In the genomic region with DNA sequence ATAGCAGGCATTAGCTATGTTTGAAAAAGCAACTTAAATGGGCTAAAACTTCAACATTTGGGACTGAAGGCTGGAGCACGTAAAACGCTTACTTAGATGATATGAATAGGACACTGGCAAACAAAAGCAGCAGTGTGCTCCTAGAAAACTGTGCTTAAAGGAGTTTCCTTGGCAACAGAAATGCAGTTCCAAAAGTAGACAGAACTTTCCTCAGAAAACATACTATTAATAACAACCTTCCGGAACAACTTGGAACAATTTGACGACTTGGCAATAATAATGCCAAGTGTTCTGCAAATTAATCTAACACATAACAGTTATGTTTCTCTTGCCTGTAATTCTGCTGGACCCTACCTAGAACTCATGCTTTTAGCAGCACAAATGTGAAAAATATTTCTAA, we compare ENCODE assay signal across 12 cellular contexts.
DNase-seq lines count a peak whose midpoint lies in the region; ATAC-seq and TF ChIP-seq lines count a peak whose summit lies in the region.
"Had no signal": no experiment of that assay in that cellular context is flagged by ENCODE, and none has a peak within 500 bp of the region (broad histone marks: within the 10 kb centered on the region; RNA-seq: fewer than 3 reads in every experiment).

No MANE protein-coding gene starts in this region.

- H3K36me3 Mint-ChIP-seq in T-helper 17 cell (ENCODE audit: low read depth) (no peaks in the 10 kb centered on the region), mesothelial cell of epicardium (no peaks in the 10 kb centered on the region)
- H3K36me3 Mint-ChIP-seq: T-cell had no signal

- TF ChIP-seq CTCF in fibroblast of lung (conservative IDR thresholded peaks at IDR 0.05 in 1 of 2, IDR thresholded peaks at IDR 0.05 in 1 of 2; ENCODE audit: low read depth in 1 of 2, low read length in 2 of 2): no peak
- no peak for TF ChIP-seq CTCF in mesothelial cell of epicardium (IDR thresholded peaks at IDR 0.05; ENCODE audit: unreplicated experiment)

- H3K36me3 ChIP-seq in fibroblast of lung (ENCODE audit: control insufficient read depth, insufficient read depth, low read length): no peaks in the 10 kb centered on the region
- no peaks in the 10 kb centered on the region for H3K36me3 ChIP-seq in subcutaneous abdominal adipose tissue (ENCODE audit: control insufficient read depth in 5 of 5, insufficient read depth in 5 of 5, low read length in 5 of 5)

- peak overlapping the region; percentile 55 for H3K4me2 ChIP-seq in fibroblast of lung (ENCODE audit: extremely low read depth, insufficient read depth, low read length)

- H3K9ac ChIP-seq in fibroblast of lung (ENCODE audit: insufficient read depth, low read length) (no peak overlapping the region), subcutaneous abdominal adipose tissue (ENCODE audit: low read length in 5 of 5) (no peak overlapping the region)

- DNase-seq in T-helper 17 cell (no peak), fibroblast of lung (ENCODE audit: low read depth in 2 of 2) (peak; percentile 59 to 63), mesothelial cell of epicardium (ENCODE audit: low spot score in 2 of 2, unreplicated experiment in 2 of 2) (no peak), SW480 (ENCODE audit: low spot score) (no peak), NCI-H446 treated with DMSO at 0.1 percent for 48 hours (lab: John Stamatoyannopoulos, UW) (no peak), kidney tubule cell (ENCODE audit: low spot score) (no peak)
- DNase-seq: DMS 273 treated with DMSO at 0.1 percent for 48 hours, NCI-H69 had no signal

- no peak for ATAC-seq in T-helper 17 cell
- no peak for ATAC-seq in HG02981 (IDR thresholded peaks at IDR 0.05; ENCODE audit: unreplicated experiment)

- H4K20me1 ChIP-seq in fibroblast of lung (ENCODE audit: control insufficient read depth, extremely low read depth, insufficient read depth, low read length): no peaks in the 10 kb centered on the region

- H3K4me1 ChIP-seq in fibroblast of lung (ENCODE audit: control insufficient read depth, extremely low read depth, insufficient read depth, low read length): peaks cover 7% of the 10 kb centered on the region
- peaks cover 6 to 21% (median 19%) of the 10 kb centered on the region in 5 donors for H3K4me1 ChIP-seq in subcutaneous abdominal adipose tissue (ENCODE audit: control insufficient read depth in 5 of 5, insufficient read depth in 5 of 5, low read length in 5 of 5)

- no peaks in the 10 kb centered on the region for H3K79me2 ChIP-seq in fibroblast of lung (ENCODE audit: control insufficient read depth, insufficient read depth, low read length)

- H2AFZ ChIP-seq in fibroblast of lung (ENCODE audit: low read length): peak overlapping the region; percentile 72

- H3K4me3 Mint-ChIP-seq in T-helper 17 cell (no peak overlapping the region), mesothelial cell of epicardium (no peak overlapping the region)
- H3K4me3 Mint-ChIP-seq: central memory CD8-positive, alpha-beta T cell; T-cell had no signal

- H3K27me3 ChIP-seq in fibroblast of lung (ENCODE audit: control insufficient read depth, insufficient read depth, low read length): no peaks in the 10 kb centered on the region
- H3K27me3 ChIP-seq in subcutaneous abdominal adipose tissue (ENCODE audit: control insufficient read depth in 5 of 5, insufficient read depth in 4 of 5, low read length in 5 of 5): no peaks in the 10 kb centered on the region

- H3K4me1 Mint-ChIP-seq in T-helper 17 cell (peaks cover 7% of the 10 kb centered on the region), mesothelial cell of epicardium (peaks cover 7% of the 10 kb centered on the region)
- H3K4me1 Mint-ChIP-seq: central memory CD8-positive, alpha-beta T cell had no signal

- H3K4me3 ChIP-seq in fibroblast of lung (replicated peaks in 1 of 4; ENCODE audit: control extremely low read depth in 1 of 4, insufficient read depth in 1 of 4, low read depth in 3 of 4, low read length in 4 of 4) (no peak overlapping the region), subcutaneous abdominal adipose tissue (ENCODE audit: low read depth in 1 of 5, low read length in 5 of 5) (peak overlapping the region in 4 of 5 donors; percentile 8 to 41 (median 10))

- H3K27ac Mint-ChIP-seq in T-helper 17 cell (peak overlapping the region; percentile 81), mesothelial cell of epicardium (peak overlapping the region; percentile 20)

- peaks cover 3% of the 10 kb centered on the region for H3K9me3 Mint-ChIP-seq in mesothelial cell of epicardium
- H3K9me3 Mint-ChIP-seq: T-cell had no signal

- H3K27me3 Mint-ChIP-seq in T-helper 17 cell (peaks cover 4% of the 10 kb centered on the region), mesothelial cell of epicardium (ENCODE audit: low read depth) (no peaks in the 10 kb centered on the region)
- H3K27me3 Mint-ChIP-seq: central memory CD8-positive, alpha-beta T cell; T-cell had no signal

- H3K27ac ChIP-seq in fibroblast of lung (ENCODE audit: insufficient read depth, low read length): no peak overlapping the region
- H3K27ac ChIP-seq in subcutaneous abdominal adipose tissue (ENCODE audit: low read depth, low read length): peak overlapping the region; percentile 79

- no peaks in the 10 kb centered on the region for H3K9me3 ChIP-seq in T-helper 17 cell (ENCODE audit: control insufficient read depth, low read length, poor library complexity, severe bottlenecking)
- H3K9me3 ChIP-seq in fibroblast of lung (ENCODE audit: control insufficient read depth, insufficient read depth, low read depth, low read length): no peaks in the 10 kb centered on the region
- no peaks in the 10 kb centered on the region for H3K9me3 ChIP-seq in subcutaneous abdominal adipose tissue (ENCODE audit: control insufficient read depth in 5 of 5, low read length in 5 of 5)

Comparison
In these comparisons a context has a peak if more than half of its experiments do, and no peak if none do; other contexts are left out.
1. DNase-seq: peak in fibroblast of lung (2 of 2); none in T-helper 17 cell (0 of 3), mesothelial cell of epicardium (0 of 2), SW480 (single experiment), NCI-H446 treated with DMSO at 0.1 percent for 48 hours (single experiment) and kidney tubule cell (single experiment).
2. H3K4me3 ChIP-seq: peak in subcutaneous abdominal adipose tissue (4 of 5); none in fibroblast of lung (0 of 4).